ENCODE assay signal across 11 cellular contexts in the genomic region with DNA sequence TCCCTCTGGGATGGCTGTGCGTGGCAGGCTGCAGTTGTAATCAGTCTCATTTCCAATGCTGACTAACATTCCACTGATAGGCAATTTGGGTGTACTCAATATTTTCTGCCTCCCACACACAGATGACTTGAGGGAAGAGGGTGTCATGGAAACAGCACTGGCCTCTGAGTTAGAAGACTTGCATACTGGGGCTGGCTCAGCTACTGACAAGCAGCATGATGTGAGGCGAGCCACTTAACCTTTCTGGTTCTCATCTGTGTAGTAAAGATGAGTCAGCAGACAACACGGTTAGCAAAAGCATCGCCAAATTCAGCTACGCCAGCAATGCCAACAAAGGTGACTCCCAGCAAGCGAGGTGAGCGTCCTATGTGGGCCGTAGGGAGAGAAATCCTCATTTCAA.
DNase-seq lines count a peak whose midpoint lies in the region; ATAC-seq and TF ChIP-seq lines count a peak whose summit lies in the region.
"Had no signal": no experiment of that assay in that cellular context is flagged by ENCODE, and none has a peak within 500 bp of the region (broad histone marks: within the 10 kb centered on the region; RNA-seq: fewer than 3 reads in every experiment).

No MANE protein-coding gene starts in this region.

- no peak overlapping the region for H3K4me3 Mint-ChIP-seq in progenitor cell of endocrine pancreas (ENCODE audit: low read depth)

- no peak overlapping the region for H3K27ac Mint-ChIP-seq in progenitor cell of endocrine pancreas

- TF ChIP-seq CTCF in progenitor cell of endocrine pancreas (IDR thresholded peaks at IDR 0.05; ENCODE audit: unreplicated experiment) (no peak), dorsolateral prefrontal cortex (IDR thresholded peaks at IDR 0.05 in 54 of 56, conservative IDR thresholded peaks at IDR 0.05 in 2 of 56; ENCODE audit: low read depth in 1 of 56, partially characterized antibody in 56 of 56) (no peak)

- H3K27me3 Mint-ChIP-seq in progenitor cell of endocrine pancreas: no peaks in the 10 kb centered on the region

- H3K27ac ChIP-seq in dorsolateral prefrontal cortex: peak overlapping the region in 4 of 59 donors; percentile 14 to 64 (median 41)

- intact Hi-C loops in dorsolateral prefrontal cortex (cut with DNase I): no loop called here

- ATAC-seq in HG02981 (IDR thresholded peaks at IDR 0.05; ENCODE audit: unreplicated experiment) (no peak), HG02970 (IDR thresholded peaks at IDR 0.05; ENCODE audit: low FRiP score, unreplicated experiment) (no peak)

- no peak overlapping the region for H3K4me3 ChIP-seq in dorsolateral prefrontal cortex

- no peaks in the 10 kb centered on the region for H3K36me3 Mint-ChIP-seq in progenitor cell of endocrine pancreas (ENCODE audit: insufficient read depth)

- H3K9me3 Mint-ChIP-seq in progenitor cell of endocrine pancreas (ENCODE audit: low read depth): no peaks in the 10 kb centered on the region

- DNase-seq in A172 (ENCODE audit: low spot score): peak; percentile 25
- peak; percentile 73 for DNase-seq in DMS53 (lab: John Stamatoyannopoulos, UW)
- DNase-seq in amniotic epithelial cell (ENCODE audit: low read depth): peak; percentile 47
- peak; percentile 63 for DNase-seq in islet precursor cell
- no peak for DNase-seq in progenitor cell of endocrine pancreas (ENCODE audit: low spot score, unreplicated experiment)
- DNase-seq in dorsolateral prefrontal cortex: no peak
- DNase-seq: activated naive CD4-positive, alpha-beta T cell treated with Interleukin-2 at 50 U/mL for 16 hours; COR-L47; NCI-H526 had no signal

- no peaks in the 10 kb centered on the region for H3K4me1 Mint-ChIP-seq in progenitor cell of endocrine pancreas (ENCODE audit: low read depth)

- H3K27me3 ChIP-seq in dorsolateral prefrontal cortex: no peaks in the 10 kb centered on the region

Comparison
In these comparisons a context has a peak if more than half of its experiments do, and no peak if none do; other contexts are left out.
1. DNase-seq: peak in A172 (single experiment), DMS53 (single experiment), amniotic epithelial cell (single experiment) and islet precursor cell (single experiment); none in progenitor cell of endocrine pancreas (single experiment) and dorsolateral prefrontal cortex (0 of 10).